38 cellular contexts compared by ENCODE assay signal in genomic region chr17:10806863-10807262, GRCh38. TPM values are rescaled to one million over a fixed set of nuclear protein-coding genes. Genes with fewer than 3 reads are reported as not detected.
"Had no signal": no experiment of that assay in that cellular context is flagged by ENCODE, and none has a peak within 500 bp of the region (broad histone marks: within the 10 kb centered on the region; RNA-seq: fewer than 3 reads in every experiment).

No MANE protein-coding gene starts in this region.

- H3K4me3 ChIP-seq: MG63 had no signal

- H3K9me3 ChIP-seq: MG63 had no signal

- DNase-seq: Karpas-422, Kasumi-1, MG63, MM.1S, MV-4-11, NCI-H1048, NCI-H1092, NCI-H1092 treated with DMSO at 0.1 percent for 48 hours, NCI-H1105, NCI-H1105 treated with DMSO at 0.1 percent for 48 hours, NCI-H1417, NCI-H1417 treated with DMSO at 0.1 percent for 48 hours, NCI-H1436, NCI-H1436 treated with DMSO at 0.1 percent for 48 hours, NCI-H146, NCI-H1694, NCI-H1694 treated with DMSO at 0.1 percent for 48 hours, NCI-H187, NCI-H187 treated with DMSO at 0.1 percent for 48 hours, NCI-H1930, NCI-H2029, NCI-H2029 treated with DMSO at 0.1 percent for 48 hours, NCI-H2081, NCI-H2081 treated with DMSO at 0.1 percent for 48 hours, NCI-H2107, NCI-H2171, NCI-H2171 treated with DMSO at 0.1 percent for 48 hours, NCI-H2227 treated with DMSO at 0.1 percent for 48 hours, NCI-H226, NCI-H345, NCI-H446, NCI-H446 treated with DMSO at 0.1 percent for 48 hours, NCI-H510A, NCI-H510A treated with DMSO at 0.1 percent for 48 hours had no signal

- H3K27me3 ChIP-seq: MG63 had no signal

- H3K36me3 ChIP-seq: MG63 had no signal

RNA-seq across cellular contexts. Expression of gene TMEM238L, which starts 3.0 kb away (rescaled TPM):
- total RNA-seq: LHCN-M2, M059J, MCF 10A, NCI-H460 had no signal

RNA-seq across cellular contexts. Expression of gene PIRT, which starts 31.0 kb away (rescaled TPM):
- total RNA-seq: LHCN-M2, M059J, MCF 10A, NCI-H460 had no signal
